25 cellular contexts compared by ENCODE assay signal in genomic region chr3:76950590-76950989, GRCh38.
"Had no signal": no experiment of that assay in that cellular context is flagged by ENCODE, and none has a peak within 500 bp of the region (broad histone marks: within the 10 kb centered on the region; RNA-seq: fewer than 3 reads in every experiment).

No MANE protein-coding gene starts in this region.

- H3K4me3 ChIP-seq: coronary artery, dorsolateral prefrontal cortex, esophagus muscularis mucosa, gastroesophageal sphincter, heart left ventricle, hepatocyte, left lung, lower lobe of right lung, mucosa of descending colon had no signal

- H3K36me3 Mint-ChIP-seq: immature natural killer cell, mesothelial cell of epicardium, naive B cell had no signal

- ATAC-seq: foreskin keratinocyte, gastroesophageal sphincter, heart left ventricle, left colon, left lung, left ventricle myocardium superior, lower lobe of right lung, mucosa of descending colon had no signal

- H3K27me3 Mint-ChIP-seq: naive B cell had no signal

- H3K4me3 Mint-ChIP-seq: immature natural killer cell, mesothelial cell of epicardium, naive B cell had no signal

- FAIRE-seq: colon, endothelial cell of umbilical vein had no signal

- H3K4me1 ChIP-seq: esophagus muscularis mucosa, foreskin keratinocyte, gastroesophageal sphincter, heart left ventricle, left lung, lower lobe of right lung had no signal

- H3K27ac Mint-ChIP-seq: immature natural killer cell, mesothelial cell of epicardium, naive B cell had no signal

- H3K79me2 ChIP-seq: hepatocyte had no signal

- H3K9me3 ChIP-seq: esophagus muscularis mucosa, gastroesophageal sphincter, heart left ventricle, left lung, lower lobe of right lung, mucosa of descending colon had no signal

- H3K27me3 ChIP-seq: esophagus muscularis mucosa, foreskin keratinocyte, gastroesophageal sphincter, heart left ventricle, hepatocyte, left lung had no signal

- DNase-seq: dermis blood vessel endothelial cell; dorsolateral prefrontal cortex; effector CD4-positive, alpha-beta T cell; effector memory CD4-positive, alpha-beta T cell; foreskin keratinocyte; heart left ventricle; hypothalamus; immature natural killer cell; islet precursor cell; kidney; kidney glomerular epithelial cell; left colon; left lung; left ventricle myocardium superior; lower lobe of right lung; mesenchymal stem cell; mucosa of descending colon; naive B cell had no signal

- H3K4me1 Mint-ChIP-seq: immature natural killer cell, mesothelial cell of epicardium, naive B cell had no signal

- H3K27ac ChIP-seq: coronary artery, dorsolateral prefrontal cortex, esophagus muscularis mucosa, foreskin keratinocyte, gastroesophageal sphincter, heart left ventricle, left lung, lower lobe of right lung had no signal

- H3K36me3 ChIP-seq: esophagus muscularis mucosa, gastroesophageal sphincter, heart left ventricle, left lung, lower lobe of right lung had no signal
